28 cellular contexts compared by ENCODE assay signal in genomic region chr17:80853076-80853475, GRCh38.
DNase-seq lines count a peak whose midpoint lies in the region; ATAC-seq lines count a peak whose summit lies in the region.
"Had no signal": no experiment of that assay in that cellular context is flagged by ENCODE, and none has a peak within 500 bp of the region (broad histone marks: within the 10 kb centered on the region; RNA-seq: fewer than 3 reads in every experiment).

No MANE protein-coding gene starts in this region.

- no peaks in the 10 kb centered on the region for H3K79me1 ChIP-seq in neuronal stem cell (ENCODE audit: low read depth, low read length)

- H3K27ac Mint-ChIP-seq in activated T-helper 17 cell treated with anti-CD3 and anti-CD28 coated beads, Interleukin-2, amount 50 U/mL, for 72 hours, result peak overlapping the region; percentile 75

- peaks cover 3 to 38% of the 10 kb centered on the region in 2 donors for H3K36me3 ChIP-seq in neuronal stem cell (replicated peaks in 1 of 2; ENCODE audit: control insufficient read depth in 2 of 2, insufficient read depth in 2 of 2, low read length in 2 of 2)
- no peaks in the 10 kb centered on the region for H3K36me3 ChIP-seq in SJCRH30

- DNase-seq in Right ventricle myocardium inferior (ENCODE audit: missing footprints) (no peak), Right ventricle myocardium superior (no peak), neuronal stem cell (ENCODE audit: low spot score) (no peak), SJCRH30 (no peak), NCI-H146 (lab: John Stamatoyannopoulos, UW) (no peak), NCI-H1694 treated with DMSO at 0.1 percent for 48 hours (lab: John Stamatoyannopoulos, UW) (no peak)
- DNase-seq: activated CD4-positive, alpha-beta T cell treated with anti-CD3 and anti-CD28 coated beads for 48 hours; activated CD8-positive, alpha-beta memory T cell treated with anti-CD3 and anti-CD28 coated beads, Interleukin-2, amount 50 U/mL, for 48 hours; body of pancreas; CD4-positive, CD25-positive, alpha-beta regulatory T cell; cerebellar nuclear complex; DND-41; hypothalamus; immature natural killer cell; mesendoderm; NCI-H1417; NCI-H2081 treated with DMSO at 0.1 percent for 48 hours; NCI-H748 treated with DMSO at 0.1 percent for 48 hours; RPMI8226; stomach; T-helper 9 cell; tibial artery had no signal

- no peak overlapping the region for H3K9ac ChIP-seq in neuronal stem cell (ENCODE audit: low read depth, low read length, poor library complexity)

- no peak overlapping the region for H3K18ac ChIP-seq in neuronal stem cell (ENCODE audit: low read length)

- peak overlapping the region; percentile 68 for H2AK5ac ChIP-seq in neuronal stem cell (ENCODE audit: low read depth, low read length)

- no peak overlapping the region for H2BK5ac ChIP-seq in neuronal stem cell (ENCODE audit: low read length)

- intact Hi-C loops in Right ventricle myocardium inferior (cut with DNase I), result no loop called here
- intact Hi-C loops in Right ventricle myocardium superior (cut with DNase I), result no loop called here

- H2BK15ac ChIP-seq in neuronal stem cell (ENCODE audit: low read length), result no peak overlapping the region

- no peak overlapping the region for H3K27ac ChIP-seq in neuronal stem cell (replicated peaks; ENCODE audit: low read length)
- no peak overlapping the region for H3K27ac ChIP-seq in SJCRH30
- H3K27ac ChIP-seq: body of pancreas, dorsolateral prefrontal cortex, HL-60, left lung, stomach, tibial artery, VCaP had no signal

- peaks cover 21% of the 10 kb centered on the region for H3K4me1 Mint-ChIP-seq in activated T-helper 17 cell treated with anti-CD3 and anti-CD28 coated beads, Interleukin-2, amount 50 U/mL, for 72 hours

- H3K4me3 ChIP-seq in neuronal stem cell (ENCODE audit: low read length in 2 of 2), result no peak overlapping the region
- H3K4me3 ChIP-seq in SJCRH30, result no peak overlapping the region
- H3K4me3 ChIP-seq: body of pancreas, dorsolateral prefrontal cortex, left lung, stomach, tibial artery had no signal

- peak overlapping the region; percentile 52 for H4K8ac ChIP-seq in neuronal stem cell (ENCODE audit: low read depth, low read length)

- H4K91ac ChIP-seq in neuronal stem cell (ENCODE audit: low read depth, low read length, poor library complexity), result no peak overlapping the region

- no peak overlapping the region for H2AFZ ChIP-seq in neuronal stem cell (ENCODE audit: low read length)

- H3K4ac ChIP-seq in neuronal stem cell (ENCODE audit: low read length), result no peak overlapping the region

- H2BK120ac ChIP-seq in neuronal stem cell (ENCODE audit: low read depth, low read length), result no peak overlapping the region

- H3K23ac ChIP-seq in neuronal stem cell (ENCODE audit: low read depth, low read length, poor library complexity), result no peak overlapping the region

- H3K14ac ChIP-seq in neuronal stem cell (ENCODE audit: low read length), result peak overlapping the region; percentile 25

- ATAC-seq in Right ventricle myocardium inferior, result peak; percentile 13
- ATAC-seq in Right ventricle myocardium superior (ENCODE audit: poor library complexity), result no peak
- no peak for ATAC-seq in activated T-helper 17 cell treated with anti-CD3 and anti-CD28 coated beads, Interleukin-2, amount 50 U/mL, for 72 hours (replicated peaks)
- ATAC-seq: body of pancreas, left lung, SK-N-SH treated with all-trans-retinoic acid at 6 μM for 48 hours had no signal

- peaks cover 55% of the 10 kb centered on the region for H3K36me3 Mint-ChIP-seq in activated T-helper 17 cell treated with anti-CD3 and anti-CD28 coated beads, Interleukin-2, amount 50 U/mL, for 72 hours (ENCODE audit: low read depth)

- no peak overlapping the region for H3K4me2 ChIP-seq in neuronal stem cell (ENCODE audit: insufficient read depth, low read length, poor library complexity, severe bottlenecking)

- no peak overlapping the region for H3K4me3 Mint-ChIP-seq in activated T-helper 17 cell treated with anti-CD3 and anti-CD28 coated beads, Interleukin-2, amount 50 U/mL, for 72 hours
- H3K4me3 Mint-ChIP-seq: CD4-positive, CD25-positive, alpha-beta regulatory T cell; immature natural killer cell had no signal

- H3K27me3 Mint-ChIP-seq in activated T-helper 17 cell treated with anti-CD3 and anti-CD28 coated beads, Interleukin-2, amount 50 U/mL, for 72 hours, result no peaks in the 10 kb centered on the region
- H3K27me3 Mint-ChIP-seq: CD4-positive, CD25-positive, alpha-beta regulatory T cell had no signal

- peaks cover 0 to 7% of the 10 kb centered on the region in 2 donors for H3K4me1 ChIP-seq in neuronal stem cell (ENCODE audit: control insufficient read depth in 2 of 2, insufficient read depth in 1 of 2, low read depth in 1 of 2, low read length in 2 of 2)
- peaks cover 9% of the 10 kb centered on the region for H3K4me1 ChIP-seq in SJCRH30

- no CpG with 5 or more reads among the region's 16 CpGs for WGBS in neuronal stem cell (ENCODE audit: extremely low coverage in 2 of 2, insufficient read length in 2 of 2, insufficient replicate concordance in 1 of 2), 2 donors

- H2BK12ac ChIP-seq in neuronal stem cell (ENCODE audit: low read length), result no peak overlapping the region

- no peaks in the 10 kb centered on the region for H3K27me3 ChIP-seq in neuronal stem cell (ENCODE audit: control insufficient read depth in 3 of 3, insufficient read depth in 3 of 3, low read depth in 1 of 3, low read length in 3 of 3)
- no peaks in the 10 kb centered on the region for H3K27me3 ChIP-seq in SJCRH30
- H3K27me3 ChIP-seq: body of pancreas, dorsolateral prefrontal cortex, left lung, stomach, tibial artery had no signal

- H3K9me3 ChIP-seq in neuronal stem cell (replicated peaks in 1 of 2; ENCODE audit: control insufficient read depth in 2 of 2, insufficient read depth in 1 of 2, low read depth in 1 of 2, low read length in 2 of 2) (no peaks in the 10 kb centered on the region), SJCRH30 (replicated peaks) (no peaks in the 10 kb centered on the region)
- H3K9me3 ChIP-seq: body of pancreas, left lung, stomach, tibial artery had no signal

- no peaks in the 10 kb centered on the region for H3K9me3 Mint-ChIP-seq in activated T-helper 17 cell treated with anti-CD3 and anti-CD28 coated beads, Interleukin-2, amount 50 U/mL, for 72 hours
- H3K9me3 Mint-ChIP-seq: CD4-positive, CD25-positive, alpha-beta regulatory T cell; immature natural killer cell had no signal
